Comparison of ENCODE assay signal across 9 cellular contexts in genomic region chr2:164896634-164897033, GRCh38. TPM values are rescaled to one million over a fixed set of nuclear protein-coding genes. Genes with fewer than 3 reads are reported as not detected.
DNase-seq lines count a peak whose midpoint lies in the region; ATAC-seq, FAIRE-seq and TF ChIP-seq lines count a peak whose summit lies in the region.
"Had no signal": no experiment of that assay in that cellular context is flagged by ENCODE, and none has a peak within 500 bp of the region (broad histone marks: within the 10 kb centered on the region; RNA-seq: fewer than 3 reads in every experiment).

No MANE protein-coding gene starts in this region.

- H3K4me1 ChIP-seq in astrocyte (ENCODE audit: insufficient read depth, low read length) (no peaks in the 10 kb centered on the region), small intestine (ENCODE audit: control insufficient read depth in 2 of 2, insufficient read depth in 1 of 2, low read depth in 1 of 2, low read length in 1 of 2) (no peaks in the 10 kb centered on the region)

- ATAC-seq in GM19467 (IDR thresholded peaks at IDR 0.05; ENCODE audit: unreplicated experiment), result peak; percentile 98
- ATAC-seq in HG03432 (IDR thresholded peaks at IDR 0.05; ENCODE audit: unreplicated experiment), result peak; percentile 100

- no peak overlapping the region for H3K27ac Mint-ChIP-seq in astrocyte (ENCODE audit: unreplicated experiment)

- in situ Hi-C loops in Caki2 (cut with HindIII; ENCODE audit: low pct_unique_long_range_greater_than_20kb, low sequenced_read_pairs), result no loop called here

- H3K4me1 Mint-ChIP-seq in astrocyte (ENCODE audit: low read depth, unreplicated experiment), result peaks cover 21% of the 10 kb centered on the region

- peak; percentile 76 for FAIRE-seq in astrocyte (lab: Jason Lieb, UNC)
- peak; percentile 72 for FAIRE-seq in small intestine (lab: Jason Lieb, UNC)

- H4K20me1 ChIP-seq in astrocyte (ENCODE audit: insufficient read depth, low read length), result no peaks in the 10 kb centered on the region

- no peak overlapping the region for H3K4me3 Mint-ChIP-seq in astrocyte (ENCODE audit: unreplicated experiment)

- no peak for TF ChIP-seq CTCF in astrocyte (IDR thresholded peaks at IDR 0.05; ENCODE audit: insufficient read depth, low read depth, low read length)

- H3K27me3 ChIP-seq in astrocyte (ENCODE audit: insufficient read depth, low read length) (no peaks in the 10 kb centered on the region), small intestine (ENCODE audit: control insufficient read depth in 2 of 2, insufficient read depth in 2 of 2, low read length in 2 of 2) (no peaks in the 10 kb centered on the region)
- H3K27me3 ChIP-seq: cardiac muscle cell had no signal

- H3K79me2 ChIP-seq in astrocyte (ENCODE audit: insufficient read depth, low read length), result no peaks in the 10 kb centered on the region

- H3K4me3 ChIP-seq in astrocyte (ENCODE audit: insufficient read depth, low read depth, low read length) (no peak overlapping the region), small intestine (ENCODE audit: low read depth in 1 of 2, low read length in 2 of 2) (no peak overlapping the region)
- H3K4me3 ChIP-seq: cardiac muscle cell had no signal

- 35 to 58% (median 39%) methylated on average over 1 of the region's 1 CpG for WGBS in small intestine, 3 donors

- no peaks in the 10 kb centered on the region for H3K9me3 Mint-ChIP-seq in astrocyte (ENCODE audit: unreplicated experiment)

- H3K36me3 ChIP-seq in astrocyte (ENCODE audit: insufficient read depth, low read length), result no peaks in the 10 kb centered on the region
- H3K36me3 ChIP-seq in small intestine (ENCODE audit: control insufficient read depth in 2 of 2, insufficient read depth in 2 of 2, low read length in 2 of 2), result no peaks in the 10 kb centered on the region
- H3K36me3 ChIP-seq: cardiac muscle cell had no signal

- H3K27ac ChIP-seq in astrocyte (ENCODE audit: low read depth, low read length), result peak overlapping the region; percentile 71
- no peak overlapping the region for H3K27ac ChIP-seq in small intestine (ENCODE audit: low read depth in 1 of 2, low read length in 1 of 2)
- H3K27ac ChIP-seq: cardiac muscle cell had no signal

- peak; percentile 64 for DNase-seq in Caki2 (ENCODE audit: low read depth)
- DNase-seq in astrocyte (ENCODE audit: low read depth), result peak; percentile 66
- peak; percentile 65 for DNase-seq in small intestine
- DNase-seq in activated effector memory CD4-positive, alpha-beta T cell treated with Interleukin-2 at 50 U/mL for 16 hours, result no peak
- DNase-seq in NCI-H146 treated with DMSO at 0.1 percent for 48 hours (lab: John Stamatoyannopoulos, UW; ENCODE audit: unreplicated experiment), result no peak
- DNase-seq in activated CD4-positive, alpha-beta T cell treated with anti-CD3 and anti-CD28 coated beads for 4 hours, result no peak

- no peak overlapping the region for H2AFZ ChIP-seq in astrocyte (ENCODE audit: low read depth, low read length)

- no peaks in the 10 kb centered on the region for H3K9me3 ChIP-seq in astrocyte (ENCODE audit: insufficient read depth, low read depth, low read length)
- H3K9me3 ChIP-seq in small intestine (ENCODE audit: control insufficient read depth, low read depth), result no peaks in the 10 kb centered on the region

- H3K27me3 Mint-ChIP-seq in astrocyte (ENCODE audit: low read depth, unreplicated experiment), result no peaks in the 10 kb centered on the region

- H3K36me3 Mint-ChIP-seq in astrocyte (ENCODE audit: low read depth, unreplicated experiment), result no peaks in the 10 kb centered on the region

- peak overlapping the region; percentile 5 for H3K9ac ChIP-seq in astrocyte (ENCODE audit: low read length)

- peak overlapping the region; percentile 14 for H3K4me2 ChIP-seq in astrocyte (ENCODE audit: low read length)

RNA-seq across cellular contexts. Expression of gene COBLL1, which starts 55.0 kb away (rescaled TPM):
- 4.1 and 16.4 TPM in 2 replicates for total RNA-seq in Caki2 (2014; rRNA removed; shearing (Covaris generic); ENCODE audit: low replicate concordance)
- 17.6 and 18.6 TPM in 2 replicates for total RNA-seq in astrocyte
- 10 to 100 TPM in 1 of 3 donors, 1 to 10 TPM in 2; 5.4 to 10.1 (median 5.6) TPM for polyA plus RNA-seq in small intestine

RNA-seq across cellular contexts. Expression of gene SLC38A11, which starts 58.7 kb away (rescaled TPM):
- 0.09 TPM in 1 of 2 replicates, not detected in the other for total RNA-seq in Caki2 (2014; rRNA removed; shearing (Covaris generic); ENCODE audit: low replicate concordance)
- not detected in 2 replicates for total RNA-seq in astrocyte
- polyA plus RNA-seq in small intestine, result 1 to 10 TPM in 1 of 3 donors, under 1 TPM in 2; 0.22 to 7.2 (median 0.27) TPM
- total RNA-seq: cardiac muscle cell had no signal
- polyA plus RNA-seq: cardiac muscle cell had no signal

Comparison
In these comparisons a context has a peak if more than half of its experiments do, and no peak if none do; other contexts are left out.
1. DNase-seq: peak in Caki2 (single experiment), astrocyte (single experiment) and small intestine (single experiment); none in activated effector memory CD4-positive, alpha-beta T cell treated with Interleukin-2 at 50 U/mL for 16 hours (single experiment), NCI-H146 treated with DMSO at 0.1 percent for 48 hours (single experiment) and activated CD4-positive, alpha-beta T cell treated with anti-CD3 and anti-CD28 coated beads for 4 hours (0 of 2).